In genomic region chr7:99268361-99268908, GRCh38 we compare ENCODE assay signal across 1 cellular context.
TF ChIP-seq lines count a peak whose summit lies in the region.

No MANE protein-coding gene starts in this region.

TF ChIP-seq in endothelial cell of umbilical vein, 7 proteins besides CTCF, POLR2A, EP300 and RAD21:
- TF ChIP-seq JUN (IDR thresholded peaks at IDR 0.05; ENCODE audit: borderline replicate concordance, insufficient read depth, insufficient read length, low read depth) (no peak), MYC (IDR thresholded peaks at IDR 0.05; ENCODE audit: low read depth, low read length) (no peak), EZH2 (IDR thresholded peaks at IDR 0.05; ENCODE audit: borderline replicate concordance, low read depth, low read length, severe bottlenecking) (no peak), FOS (IDR thresholded peaks at IDR 0.05; ENCODE audit: borderline replicate concordance, insufficient read depth, low read length) (no peak), POLR2AphosphoS5 (IDR thresholded peaks at IDR 0.05; ENCODE audit: insufficient read depth, low read depth, low read length) (no peak), GATA2 (IDR thresholded peaks at IDR 0.05; ENCODE audit: insufficient read depth, insufficient read length, low read depth, low read length) (no peak)
- TF ChIP-seq, protein P1, sequence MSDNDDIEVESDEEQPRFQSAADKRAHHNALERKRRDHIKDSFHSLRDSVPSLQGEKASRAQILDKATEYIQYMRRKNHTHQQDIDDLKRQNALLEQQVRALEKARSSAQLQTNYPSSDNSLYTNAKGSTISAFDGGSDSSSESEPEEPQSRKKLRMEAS (IDR thresholded peaks at IDR 0.05; ENCODE audit: insufficient read depth, insufficient read length): no peak
